8 cellular contexts compared by ENCODE assay signal in the genomic region with DNA sequence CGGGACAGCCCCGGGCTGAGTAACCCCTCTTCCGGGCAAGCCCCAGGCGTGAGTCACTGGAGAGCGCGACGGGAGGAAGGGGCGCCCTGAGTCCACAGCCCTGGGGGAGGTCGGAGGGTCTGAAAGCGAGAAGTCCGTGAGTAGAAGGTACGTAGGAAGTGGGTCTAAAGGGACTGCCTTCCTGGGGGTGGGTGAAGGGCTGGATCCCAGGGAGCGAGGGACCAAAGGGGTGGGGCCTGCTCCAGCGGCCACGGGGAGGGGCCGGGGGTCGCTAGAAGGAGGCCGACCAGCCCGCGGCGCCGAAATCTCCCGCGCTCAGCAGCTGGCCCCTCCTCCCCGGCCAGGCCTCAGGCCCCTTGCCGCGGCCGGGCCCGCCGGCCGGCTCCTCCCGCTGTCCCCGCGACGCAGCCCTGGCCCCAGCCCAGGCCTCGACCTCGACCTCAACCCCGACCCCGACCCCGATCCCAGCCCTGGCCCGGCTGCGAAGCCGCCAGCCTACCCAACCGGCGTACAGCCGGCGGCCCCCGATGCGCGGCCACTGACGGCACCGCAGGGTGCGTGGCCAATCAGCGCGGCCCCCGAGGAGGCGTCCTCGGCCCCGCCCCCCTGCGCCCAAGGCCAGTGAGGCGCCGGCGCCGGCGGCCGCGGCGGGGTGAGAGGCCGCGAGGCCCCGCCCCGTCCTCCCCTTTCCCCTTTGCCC. TPM values are rescaled to one million over a fixed set of nuclear protein-coding genes. Genes with fewer than 3 reads are reported as not detected.
A peak's percentile ranks its signal among the peaks of the same experiment; 100 is the strongest.
DNase-seq lines count a peak whose midpoint lies in the region; ATAC-seq, FAIRE-seq and TF ChIP-seq lines count a peak whose summit lies in the region.

No MANE protein-coding gene starts in this region.

- H3K4me2 ChIP-seq in GM23248 (ENCODE audit: unreplicated experiment) (peak overlapping the region; percentile 86), Karpas-422 (ENCODE audit: low read depth, low read length, poor library complexity, severe bottlenecking) (peak overlapping the region; percentile 100)

- H3K27ac ChIP-seq in GM23248 (peak overlapping the region; percentile 81), Karpas-422 (ENCODE audit: low read length) (no peak overlapping the region; the same call in 1 of the 2 replicates)
- peak overlapping the region; percentile 88 for H3K27ac ChIP-seq in naive thymus-derived CD4-positive, alpha-beta T cell (ENCODE audit: low read depth, low read length)

- H2AFZ ChIP-seq in GM23248 = peak overlapping the region; percentile 82
- peak overlapping the region; percentile 94 for H2AFZ ChIP-seq in Karpas-422 (ENCODE audit: low read length)

- H3K27me3 ChIP-seq in GM23248 (replicated peaks; ENCODE audit: insufficient read depth) = no peaks in the 10 kb centered on the region
- no peaks in the 10 kb centered on the region for H3K27me3 ChIP-seq in Karpas-422 (ENCODE audit: low read length)
- no peaks in the 10 kb centered on the region for H3K27me3 ChIP-seq in naive thymus-derived CD4-positive, alpha-beta T cell (ENCODE audit: control insufficient read depth in 2 of 2, insufficient read depth in 2 of 2, low read length in 2 of 2)

- POLR2A ChIA-PET in naive thymus-derived CD4-positive, alpha-beta T cell (lab: Charles Lee) = interaction anchor here (2.1 kb wide), 1 partner anchor 543 kb away, joined by 12 read pairs; the partner anchor contains the start of gene RAP2A

- H3K79me2 ChIP-seq in GM23248 (ENCODE audit: insufficient read depth) (peaks cover 42% of the 10 kb centered on the region), Karpas-422 (ENCODE audit: low read length) (peaks cover 42% of the 10 kb centered on the region)

- no peak for TF ChIP-seq CTCF in fibroblast of mammary gland (conservative IDR thresholded peaks at IDR 0.05; ENCODE audit: control insufficient read depth, insufficient read depth, low read depth, low read length)

- WGBS in GM23248 (ENCODE audit: low coverage in 1 of 2, low lambda C conversion rate in 2 of 2, missing lambda C conversion rate in 2 of 2), 2 experiments = 1 to 2% methylated on average over 12 to 41 of the region's 72 CpGs

- in situ Hi-C loops in GM23248 (cut with MboI) = no loop called here

- H3K4me1 ChIP-seq in GM23248 (ENCODE audit: insufficient read depth) = peaks cover 31% of the 10 kb centered on the region
- H3K4me1 ChIP-seq in Karpas-422 (ENCODE audit: low read length) = peaks cover 56% of the 10 kb centered on the region
- peaks cover 12 to 15% of the 10 kb centered on the region in 2 donors for H3K4me1 ChIP-seq in naive thymus-derived CD4-positive, alpha-beta T cell (ENCODE audit: control insufficient read depth in 2 of 2, insufficient read depth in 2 of 2, low read length in 2 of 2)

- H4K20me1 ChIP-seq in GM23248 (ENCODE audit: insufficient read depth) = no peaks in the 10 kb centered on the region
- H4K20me1 ChIP-seq in Karpas-422 (ENCODE audit: insufficient read depth, low read depth, low read length) = peaks cover 4% of the 10 kb centered on the region; the same call in 1 of the 2 replicates

- intact Hi-C loops in naive thymus-derived CD4-positive, alpha-beta T cell (cut with micrococcal nuclease) = loop anchor here (1.0 to 10.0 kb wide), 11 partner anchors 9 to 1631 kb away; partner anchors contain the start of genes MBNL2 (in 2 of the 2), CLYBL (in 1 of the 2) and FARP1 (in 1 of the 2)

- H3K9me3 Mint-ChIP-seq in activated T-helper 17 cell treated with anti-CD3 and anti-CD28 coated beads, Interleukin-2, amount 50 U/mL, for 72 hours = no peaks in the 10 kb centered on the region
- no peaks in the 10 kb centered on the region for H3K9me3 Mint-ChIP-seq in naive thymus-derived CD4-positive, alpha-beta T cell
- H3K9me3 Mint-ChIP-seq in stimulated activated naive B cell treated with anti-CD40 and anti-IgM and Interleukin-4, amounts not matched to agents 10 μg/mL and 1 μg/mL and 100 μg/mL, for 72 hours = no peaks in the 10 kb centered on the region

- H3K36me3 ChIP-seq in GM23248 (ENCODE audit: low read depth) (no peaks in the 10 kb centered on the region), Karpas-422 (ENCODE audit: insufficient read depth, low read length) (no peaks in the 10 kb centered on the region)
- no peaks in the 10 kb centered on the region for H3K36me3 ChIP-seq in naive thymus-derived CD4-positive, alpha-beta T cell (ENCODE audit: control insufficient read depth in 2 of 3, insufficient read depth in 3 of 3, low read length in 3 of 3)

- H3K27ac Mint-ChIP-seq in activated T-helper 17 cell treated with anti-CD3 and anti-CD28 coated beads, Interleukin-2, amount 50 U/mL, for 72 hours = peak overlapping the region; percentile 95
- peak overlapping the region; percentile 90 to 98 (median 96) for H3K27ac Mint-ChIP-seq in naive thymus-derived CD4-positive, alpha-beta T cell
- H3K27ac Mint-ChIP-seq in stimulated activated naive B cell treated with anti-CD40 and anti-IgM and Interleukin-4, amounts not matched to agents 10 μg/mL and 1 μg/mL and 100 μg/mL, for 72 hours = peak overlapping the region; percentile 100

- ATAC-seq in activated T-helper 17 cell treated with anti-CD3 and anti-CD28 coated beads, Interleukin-2, amount 50 U/mL, for 72 hours (replicated peaks) = peak; percentile 92
- ATAC-seq in naive thymus-derived CD4-positive, alpha-beta T cell = peak; percentile 97
- ATAC-seq in stimulated activated naive B cell treated with anti-CD40 and anti-IgM and Interleukin-4, amounts not matched to agents 10 μg/mL and 1 μg/mL and 100 μg/mL, for 72 hours (replicated peaks) = peak; percentile 91 to 93

- H3K9me3 ChIP-seq in GM23248 (ENCODE audit: low read depth) (no peaks in the 10 kb centered on the region), Karpas-422 (ENCODE audit: low read length) (no peaks in the 10 kb centered on the region)
- H3K9me3 ChIP-seq in naive thymus-derived CD4-positive, alpha-beta T cell (ENCODE audit: control insufficient read depth in 2 of 3, low read length in 3 of 3) = no peaks in the 10 kb centered on the region

- peaks cover 30% of the 10 kb centered on the region for H3F3A ChIP-seq in GM23248 (ENCODE audit: insufficient read depth)

- H3K9me2 ChIP-seq in GM23248 (ENCODE audit: insufficient read depth) (no peaks in the 10 kb centered on the region), Karpas-422 (replicated peaks; ENCODE audit: insufficient read depth, low read length) (no peaks in the 10 kb centered on the region)

- H3K4me3 ChIP-seq in GM23248 (peak overlapping the region; percentile 93), Karpas-422 (ENCODE audit: low read length) (peak overlapping the region; percentile 92), fibroblast of mammary gland (ENCODE audit: control insufficient read depth, low read depth, low read length) (peak overlapping the region; percentile 63)
- H3K4me3 ChIP-seq in naive thymus-derived CD4-positive, alpha-beta T cell (ENCODE audit: low read length) = peak overlapping the region; percentile 69

- peak; percentile 89 for DNase-seq in EH (ENCODE audit: low read depth)
- DNase-seq in GM23248 = peak; percentile 98
- DNase-seq in Karpas-422 = peak; percentile 96
- DNase-seq in RCC 7860 (ENCODE audit: low spot score) = peak; percentile 59
- peak; percentile 75 for DNase-seq in fibroblast of mammary gland (ENCODE audit: low read depth)
- DNase-seq in naive thymus-derived CD4-positive, alpha-beta T cell = peak in 7 of 9 donors; percentile 53 to 94 (median 89)
- peak; percentile 87 for DNase-seq in stimulated activated naive B cell treated with anti-CD40 and anti-IgM and Interleukin-4, amounts not matched to agents 10 μg/mL and 1 μg/mL and 100 μg/mL, for 72 hours

- H3K9ac ChIP-seq in GM23248 (peak overlapping the region; percentile 90), Karpas-422 (ENCODE audit: low read length) (peak overlapping the region; percentile 91)

- H3K4me3 Mint-ChIP-seq in activated T-helper 17 cell treated with anti-CD3 and anti-CD28 coated beads, Interleukin-2, amount 50 U/mL, for 72 hours = peak overlapping the region; percentile 96
- peak overlapping the region; percentile 88 to 100 (median 96) for H3K4me3 Mint-ChIP-seq in naive thymus-derived CD4-positive, alpha-beta T cell
- H3K4me3 Mint-ChIP-seq in stimulated activated naive B cell treated with anti-CD40 and anti-IgM and Interleukin-4, amounts not matched to agents 10 μg/mL and 1 μg/mL and 100 μg/mL, for 72 hours = peak overlapping the region; percentile 97

- CTCF ChIA-PET in naive thymus-derived CD4-positive, alpha-beta T cell (lab: Charles Lee) = no interaction called here

- FAIRE-seq in RCC 7860 (lab: Jason Lieb, UNC) = no peak

- H3K27me3 Mint-ChIP-seq in activated T-helper 17 cell treated with anti-CD3 and anti-CD28 coated beads, Interleukin-2, amount 50 U/mL, for 72 hours = no peaks in the 10 kb centered on the region
- peaks cover 0 to 6% (median 0%) of the 10 kb centered on the region in 5 donors for H3K27me3 Mint-ChIP-seq in naive thymus-derived CD4-positive, alpha-beta T cell
- H3K27me3 Mint-ChIP-seq in stimulated activated naive B cell treated with anti-CD40 and anti-IgM and Interleukin-4, amounts not matched to agents 10 μg/mL and 1 μg/mL and 100 μg/mL, for 72 hours = no peaks in the 10 kb centered on the region

- peaks cover 6% of the 10 kb centered on the region for H3K4me1 Mint-ChIP-seq in activated T-helper 17 cell treated with anti-CD3 and anti-CD28 coated beads, Interleukin-2, amount 50 U/mL, for 72 hours
- peaks cover 17 to 44% (median 38%) of the 10 kb centered on the region in 7 donors for H3K4me1 Mint-ChIP-seq in naive thymus-derived CD4-positive, alpha-beta T cell
- peaks cover 11 to 17% of the 10 kb centered on the region in 2 donors for H3K4me1 Mint-ChIP-seq in stimulated activated naive B cell treated with anti-CD40 and anti-IgM and Interleukin-4, amounts not matched to agents 10 μg/mL and 1 μg/mL and 100 μg/mL, for 72 hours

- peaks cover 25% of the 10 kb centered on the region for H3K36me3 Mint-ChIP-seq in activated T-helper 17 cell treated with anti-CD3 and anti-CD28 coated beads, Interleukin-2, amount 50 U/mL, for 72 hours (ENCODE audit: low read depth)
- H3K36me3 Mint-ChIP-seq in naive thymus-derived CD4-positive, alpha-beta T cell = no peaks in the 10 kb centered on the region
- peaks cover 3 to 7% of the 10 kb centered on the region in 2 donors for H3K36me3 Mint-ChIP-seq in stimulated activated naive B cell treated with anti-CD40 and anti-IgM and Interleukin-4, amounts not matched to agents 10 μg/mL and 1 μg/mL and 100 μg/mL, for 72 hours

RNA-seq across cellular contexts. Expression of gene IPO5, which starts 22.5 kb away (rescaled TPM):
- 225 and 229 TPM in 2 replicates for total RNA-seq in GM23248 (2014; rRNA removed; shearing (Covaris generic))
- 97.1 and 97.4 TPM in 2 replicates for polyA plus RNA-seq in GM23248 (2016; fragmentation: Nextera tagmentation; extraction: Ambion mirVana)
- total RNA-seq in Karpas-422 (2014; rRNA removed; shearing (Covaris generic); ENCODE audit: low replicate concordance) = 61.8 and 114 TPM in 2 replicates
- 100 to 1,000 TPM; 166 to 246 TPM for total RNA-seq in activated T-helper 17 cell treated with anti-CD3 and anti-CD28 coated beads, Interleukin-2, amount 50 U/mL, for 72 hours
- total RNA-seq in naive thymus-derived CD4-positive, alpha-beta T cell = 100 to 1,000 TPM in 1 of 5 experiments, 10 to 100 TPM in 4; 61.1 to 115 (median 83.3) TPM
- 10 to 100 TPM; 32.2 to 49.9 TPM for polyA plus RNA-seq in naive thymus-derived CD4-positive, alpha-beta T cell
